Comparison of ENCODE assay signal across 1 cellular context in genomic region chr3:182323898-182324297, GRCh38.
TF ChIP-seq lines count a peak whose summit lies in the region.

No MANE protein-coding gene starts in this region.

TF ChIP-seq in H1, 55 proteins besides CTCF, POLR2A, EP300 and RAD21:
- no peak for TF ChIP-seq ATF3 (IDR thresholded peaks at IDR 0.05; ENCODE audit: insufficient read depth, low read depth, low read length)
- no peak for TF ChIP-seq USF2 (IDR thresholded peaks at IDR 0.05; ENCODE audit: low read length)
- TF ChIP-seq SUZ12 (IDR thresholded peaks at IDR 0.05; ENCODE audit: low read length), result no peak
- TF ChIP-seq CTBP2 (IDR thresholded peaks at IDR 0.05; ENCODE audit: borderline replicate concordance, insufficient read depth, insufficient read length, low read length), result no peak
- TF ChIP-seq SIX5 (IDR thresholded peaks at IDR 0.05; ENCODE audit: low read depth, low read length), result no peak
- TF ChIP-seq HDAC6 (IDR thresholded peaks at IDR 0.05; ENCODE audit: low read depth, low read length), result no peak
- TF ChIP-seq ASH2L (IDR thresholded peaks at IDR 0.05; ENCODE audit: low read length), result no peak
- no peak for TF ChIP-seq RFX5 (IDR thresholded peaks at IDR 0.05; ENCODE audit: borderline replicate concordance, low read depth, low read length)
- TF ChIP-seq CHD7 (IDR thresholded peaks at IDR 0.05; ENCODE audit: insufficient replicate concordance, low read length), result no peak
- no peak for TF ChIP-seq TEAD4 (IDR thresholded peaks at IDR 0.05; ENCODE audit: low read depth, low read length)
- no peak for TF ChIP-seq CEBPB (IDR thresholded peaks at IDR 0.05; ENCODE audit: low read depth, low read length)
- TF ChIP-seq CREB1 (IDR thresholded peaks at IDR 0.05), result no peak
- no peak for TF ChIP-seq JUND (IDR thresholded peaks at IDR 0.05; ENCODE audit: low read length)
- no peak for TF ChIP-seq SAP30 (IDR thresholded peaks at IDR 0.05; ENCODE audit: insufficient read depth, insufficient replicate concordance, low read length)
- no peak for TF ChIP-seq CBX8 (IDR thresholded peaks at IDR 0.05; ENCODE audit: borderline replicate concordance, low read depth, low read length)
- no peak for TF ChIP-seq PHF8 (conservative IDR thresholded peaks at IDR 0.05; ENCODE audit: low read depth, low read length)
- TF ChIP-seq KDM1A (IDR thresholded peaks at IDR 0.05; ENCODE audit: borderline replicate concordance, low read length), result no peak
- no peak for TF ChIP-seq EGR1 (IDR thresholded peaks at IDR 0.05; ENCODE audit: borderline replicate concordance, low read depth, low read length)
